In genomic region chr18:24366328-24366727, GRCh38 we compare ENCODE assay signal across 6 cellular contexts.
"Had no signal": no experiment of that assay in that cellular context is flagged by ENCODE, and none has a peak within 500 bp of the region (broad histone marks: within the 10 kb centered on the region; RNA-seq: fewer than 3 reads in every experiment).

No MANE protein-coding gene starts in this region.

- H3K27me3 Mint-ChIP-seq: IgD-negative memory B cell had no signal

- H3K36me3 Mint-ChIP-seq: IgD-negative memory B cell had no signal

- H3K9me3 Mint-ChIP-seq: IgD-negative memory B cell had no signal

- H3K27ac Mint-ChIP-seq: IgD-negative memory B cell had no signal

- DNase-seq: IMR-90, KBM-7, KG1 had no signal

- H3K4me3 Mint-ChIP-seq: IgD-negative memory B cell had no signal

- H3K4me1 Mint-ChIP-seq: IgD-negative memory B cell had no signal

- H3K27ac ChIP-seq: HL-60 had no signal

- FAIRE-seq: HTR-8/SVneo had no signal
